Comparison of ENCODE assay signal across 17 cellular contexts in genomic region chr4:173878701-173879100, GRCh38.
A peak's percentile ranks its signal among the peaks of the same experiment; 100 is the strongest.
DNase-seq lines count a peak whose midpoint lies in the region; TF ChIP-seq lines count a peak whose summit lies in the region.
"Had no signal": no experiment of that assay in that cellular context is flagged by ENCODE, and none has a peak within 500 bp of the region (broad histone marks: within the 10 kb centered on the region; RNA-seq: fewer than 3 reads in every experiment).

No MANE protein-coding gene starts in this region.

- H3K4me3 ChIP-seq in choroid plexus epithelial cell (ENCODE audit: low read depth, low read length) (no peak overlapping the region), right atrium auricular region (no peak overlapping the region), smooth muscle cell (peak overlapping the region; percentile 17), brain microvascular endothelial cell (ENCODE audit: low read depth, low read length) (no peak overlapping the region)
- H3K4me3 ChIP-seq: dorsolateral prefrontal cortex, esophagus squamous epithelium, GM12878, vagina had no signal

- H4K20me1 ChIP-seq in smooth muscle cell (ENCODE audit: low read depth) = no peaks in the 10 kb centered on the region

- H3K27me3 ChIP-seq in right atrium auricular region = no peaks in the 10 kb centered on the region
- H3K27me3 ChIP-seq in smooth muscle cell (ENCODE audit: low read depth) = no peaks in the 10 kb centered on the region
- no peaks in the 10 kb centered on the region for H3K27me3 ChIP-seq in brain microvascular endothelial cell (replicated peaks)
- H3K27me3 ChIP-seq: esophagus squamous epithelium, vagina had no signal

- TF ChIP-seq CTCF in choroid plexus epithelial cell (conservative IDR thresholded peaks at IDR 0.05; ENCODE audit: low read depth, low read length) (no peak), right atrium auricular region (IDR thresholded peaks at IDR 0.05) (no peak), smooth muscle cell (IDR thresholded peaks at IDR 0.05; ENCODE audit: borderline replicate concordance, insufficient read depth, poor library complexity, severe bottlenecking) (no peak), brain microvascular endothelial cell (IDR thresholded peaks at IDR 0.05; ENCODE audit: low read depth, low read length, missing control alignments) (no peak)

- in situ Hi-C loops in brain microvascular endothelial cell (cut with HindIII; ENCODE audit: low pct_ligation_motif_present, low sequenced_read_pairs) = no loop called here

- H2AFZ ChIP-seq in smooth muscle cell (ENCODE audit: low read depth) = no peak overlapping the region

- H3K9ac ChIP-seq in smooth muscle cell (ENCODE audit: low read depth) = peak overlapping the region; percentile 81

- H3F3A ChIP-seq in smooth muscle cell (ENCODE audit: low read depth) = peaks cover 19% of the 10 kb centered on the region

- H3K79me2 ChIP-seq in smooth muscle cell (ENCODE audit: low read depth) = peaks cover 51% of the 10 kb centered on the region

- WGBS in smooth muscle cell (ENCODE audit: low lambda C conversion rate) = 11% methylated on average over 5 of the region's 5 CpGs

- H3K4me1 ChIP-seq in right atrium auricular region (no peaks in the 10 kb centered on the region), smooth muscle cell (ENCODE audit: low read depth) (peaks cover 48% of the 10 kb centered on the region)
- H3K4me1 ChIP-seq: esophagus squamous epithelium had no signal

- peak overlapping the region in 1 of 2 donors; percentile 38 for H3K27ac ChIP-seq in right atrium auricular region
- H3K27ac ChIP-seq in smooth muscle cell (ENCODE audit: low read depth) = peak overlapping the region; percentile 97
- no peak overlapping the region for H3K27ac ChIP-seq in brain microvascular endothelial cell
- H3K27ac ChIP-seq: dorsolateral prefrontal cortex, esophagus squamous epithelium, vagina, WERI-Rb-1 had no signal

- H3K4me2 ChIP-seq in smooth muscle cell = peak overlapping the region; percentile 87

- DNase-seq in OCI-M1 (lab: John Stamatoyannopoulos, UW) = peak; percentile 86
- peak; percentile 39 for DNase-seq in choroid plexus epithelial cell (ENCODE audit: low read depth)
- DNase-seq in right atrium auricular region (ENCODE audit: low spot score) = peak; percentile 78
- no peak for DNase-seq in smooth muscle cell (lab: John Stamatoyannopoulos, UW; ENCODE audit: unreplicated experiment)
- DNase-seq in brain microvascular endothelial cell = no peak
- DNase-seq in T-helper 1 cell = no peak
- DNase-seq in DMS153 treated with DMSO at 0.1 percent for 48 hours (lab: John Stamatoyannopoulos, UW; ENCODE audit: unreplicated experiment) = no peak
- DNase-seq: activated CD8-positive, alpha-beta T cell treated with anti-CD3 and anti-CD28 coated beads, Interleukin-2, amount 10 ng/mL, durations not matched to agents 7 days and 5 days; CD4-positive, CD25-positive, alpha-beta regulatory T cell; dorsolateral prefrontal cortex; esophagus squamous epithelium; H9; NCI-H1092 treated with DMSO at 0.1 percent for 48 hours; stimulated activated naive CD4-positive, alpha-beta T cell treated with Interleukin-2 at 50 U/mL for 16 hours; WERI-Rb-1 had no signal

- H3K36me3 ChIP-seq in right atrium auricular region (no peaks in the 10 kb centered on the region), smooth muscle cell (ENCODE audit: low read depth) (no peaks in the 10 kb centered on the region), brain microvascular endothelial cell (replicated peaks) (no peaks in the 10 kb centered on the region)
- H3K36me3 ChIP-seq: esophagus squamous epithelium, vagina, WERI-Rb-1 had no signal

- H3K9me3 ChIP-seq in right atrium auricular region (no peaks in the 10 kb centered on the region), smooth muscle cell (replicated peaks; ENCODE audit: low read depth) (no peaks in the 10 kb centered on the region)
- H3K9me3 ChIP-seq: esophagus squamous epithelium, vagina had no signal

Comparison
In these comparisons a context has a peak if more than half of its experiments do, and no peak if none do; other contexts are left out.
1. DNase-seq: peak in OCI-M1 (single experiment), choroid plexus epithelial cell (single experiment) and right atrium auricular region (single experiment); none in smooth muscle cell (single experiment), brain microvascular endothelial cell (single experiment), T-helper 1 cell (0 of 5) and DMS153 treated with DMSO at 0.1 percent for 48 hours (single experiment).